ENCODE assay signal across 10 cellular contexts in genomic region chr5:61301345-61301744, GRCh38. TPM values are rescaled to one million over a fixed set of nuclear protein-coding genes. Genes with fewer than 3 reads are reported as not detected.
A peak's percentile ranks its signal among the peaks of the same experiment; 100 is the strongest.
DNase-seq lines count a peak whose midpoint lies in the region; ATAC-seq and TF ChIP-seq lines count a peak whose summit lies in the region.
"Had no signal": no experiment of that assay in that cellular context is flagged by ENCODE, and none has a peak within 500 bp of the region (broad histone marks: within the 10 kb centered on the region; RNA-seq: fewer than 3 reads in every experiment).

No MANE protein-coding gene starts in this region.

- peak overlapping the region; percentile 85 for H3K4me2 ChIP-seq in fibroblast of lung (ENCODE audit: extremely low read depth, insufficient read depth, low read length)

- H3K9me3 Mint-ChIP-seq in osteocyte (ENCODE audit: unreplicated experiment): no peaks in the 10 kb centered on the region
- no peaks in the 10 kb centered on the region for H3K9me3 Mint-ChIP-seq in stimulated activated naive CD8-positive, alpha-beta T cell treated with anti-CD3 and anti-CD28 coated beads, Interleukin-15, amount 100 ng/mL, for 72 hours
- no peaks in the 10 kb centered on the region for H3K9me3 Mint-ChIP-seq in activated T-cell treated with anti-CD3 and anti-CD28 coated beads, Interleukin-2, amount 50 U/mL, for 72 hours

- H3K9me3 ChIP-seq in RWPE2 (ENCODE audit: severe bottlenecking) (no peaks in the 10 kb centered on the region), fibroblast of lung (ENCODE audit: control insufficient read depth, insufficient read depth, low read depth, low read length) (no peaks in the 10 kb centered on the region)
- H3K9me3 ChIP-seq: neutrophil had no signal

- ATAC-seq in RWPE2 (ENCODE audit: low read depth): no peak
- ATAC-seq in stimulated activated naive CD8-positive, alpha-beta T cell treated with anti-CD3 and anti-CD28 coated beads, Interleukin-15, amount 100 ng/mL, for 72 hours: no peak
- no peak for ATAC-seq in GM19452 (IDR thresholded peaks at IDR 0.05; ENCODE audit: unreplicated experiment)
- ATAC-seq in activated T-cell treated with anti-CD3 and anti-CD28 coated beads, Interleukin-2, amount 50 U/mL, for 72 hours (replicated peaks in 1 of 2): no peak

- H3K27me3 Mint-ChIP-seq in osteocyte (ENCODE audit: unreplicated experiment): no peaks in the 10 kb centered on the region
- peaks cover 6% of the 10 kb centered on the region for H3K27me3 Mint-ChIP-seq in stimulated activated naive CD8-positive, alpha-beta T cell treated with anti-CD3 and anti-CD28 coated beads, Interleukin-15, amount 100 ng/mL, for 72 hours
- peaks cover 8% of the 10 kb centered on the region for H3K27me3 Mint-ChIP-seq in activated T-cell treated with anti-CD3 and anti-CD28 coated beads, Interleukin-2, amount 50 U/mL, for 72 hours (ENCODE audit: low read depth)

- peak overlapping the region; percentile 93 for H3K27ac Mint-ChIP-seq in osteocyte (ENCODE audit: unreplicated experiment)
- no peak overlapping the region for H3K27ac Mint-ChIP-seq in stimulated activated naive CD8-positive, alpha-beta T cell treated with anti-CD3 and anti-CD28 coated beads, Interleukin-15, amount 100 ng/mL, for 72 hours
- H3K27ac Mint-ChIP-seq in activated T-cell treated with anti-CD3 and anti-CD28 coated beads, Interleukin-2, amount 50 U/mL, for 72 hours: no peak overlapping the region

- DNase-seq in AG10803 (ENCODE audit: low read depth): no peak
- no peak for DNase-seq in RWPE2 (ENCODE audit: low spot score)
- DNase-seq in fibroblast of lung (ENCODE audit: low read depth in 2 of 2): peak; percentile 63 to 98
- DNase-seq in osteocyte (ENCODE audit: extremely low spot score, unreplicated experiment): no peak
- DNase-seq in stimulated activated naive CD8-positive, alpha-beta T cell treated with anti-CD3 and anti-CD28 coated beads, Interleukin-15, amount 100 ng/mL, for 72 hours: no peak
- no peak for DNase-seq in activated T-cell treated with anti-CD3 and anti-CD28 coated beads, Interleukin-2, amount 50 U/mL, for 72 hours
- DNase-seq in NCI-H1105 (lab: John Stamatoyannopoulos, UW): no peak

- peaks cover 74% of the 10 kb centered on the region for H3K4me1 Mint-ChIP-seq in osteocyte (ENCODE audit: unreplicated experiment)
- H3K4me1 Mint-ChIP-seq in stimulated activated naive CD8-positive, alpha-beta T cell treated with anti-CD3 and anti-CD28 coated beads, Interleukin-15, amount 100 ng/mL, for 72 hours: peaks cover 2% of the 10 kb centered on the region
- H3K4me1 Mint-ChIP-seq in activated T-cell treated with anti-CD3 and anti-CD28 coated beads, Interleukin-2, amount 50 U/mL, for 72 hours (ENCODE audit: low read depth): peaks cover 44% of the 10 kb centered on the region

- no peak overlapping the region for H3K4me3 ChIP-seq in AG10803 (ENCODE audit: low read length)
- no peak overlapping the region for H3K4me3 ChIP-seq in RWPE2 (ENCODE audit: severe bottlenecking)
- peak overlapping the region in 1 of 4 experiments; percentile 36 for H3K4me3 ChIP-seq in fibroblast of lung (replicated peaks in 1 of 4; ENCODE audit: control extremely low read depth in 1 of 4, insufficient read depth in 1 of 4, low read depth in 3 of 4, low read length in 4 of 4)

- no peaks in the 10 kb centered on the region for H3K36me3 Mint-ChIP-seq in osteocyte (ENCODE audit: unreplicated experiment)
- H3K36me3 Mint-ChIP-seq in activated T-cell treated with anti-CD3 and anti-CD28 coated beads, Interleukin-2, amount 50 U/mL, for 72 hours (ENCODE audit: insufficient read depth in 2 of 2): no peaks in the 10 kb centered on the region

- no peak overlapping the region for H2AFZ ChIP-seq in fibroblast of lung (ENCODE audit: low read length)

- no peaks in the 10 kb centered on the region for H3K27me3 ChIP-seq in RWPE2 (ENCODE audit: insufficient read depth, poor library complexity, severe bottlenecking)
- H3K27me3 ChIP-seq in fibroblast of lung (ENCODE audit: control insufficient read depth, insufficient read depth, low read length): no peaks in the 10 kb centered on the region
- H3K27me3 ChIP-seq: neutrophil had no signal

- H3K79me2 ChIP-seq in fibroblast of lung (ENCODE audit: control insufficient read depth, insufficient read depth, low read length): no peaks in the 10 kb centered on the region

- H3K4me3 Mint-ChIP-seq in osteocyte (ENCODE audit: unreplicated experiment): no peak overlapping the region
- H3K4me3 Mint-ChIP-seq in stimulated activated naive CD8-positive, alpha-beta T cell treated with anti-CD3 and anti-CD28 coated beads, Interleukin-15, amount 100 ng/mL, for 72 hours: no peak overlapping the region
- no peak overlapping the region for H3K4me3 Mint-ChIP-seq in activated T-cell treated with anti-CD3 and anti-CD28 coated beads, Interleukin-2, amount 50 U/mL, for 72 hours

- H3K4me1 ChIP-seq in RWPE2 (ENCODE audit: insufficient read depth, poor library complexity, severe bottlenecking) (peaks cover 68% of the 10 kb centered on the region), fibroblast of lung (ENCODE audit: control insufficient read depth, extremely low read depth, insufficient read depth, low read length) (peaks cover 31% of the 10 kb centered on the region)

- H4K20me1 ChIP-seq in fibroblast of lung (ENCODE audit: control insufficient read depth, extremely low read depth, insufficient read depth, low read length): no peaks in the 10 kb centered on the region

- H3K27ac ChIP-seq in RWPE2 (ENCODE audit: poor library complexity, severe bottlenecking) (peak overlapping the region; percentile 85), fibroblast of lung (ENCODE audit: insufficient read depth, low read length) (peak overlapping the region; percentile 91)
- H3K27ac ChIP-seq: C4-2B, neutrophil had no signal

- peak; percentile 42 for TF ChIP-seq CTCF in AG10803 (conservative IDR thresholded peaks at IDR 0.05; ENCODE audit: low read length)
- no peak for TF ChIP-seq CTCF in RWPE2 (IDR thresholded peaks at IDR 0.05; ENCODE audit: poor library complexity, severe bottlenecking)
- peak; percentile 9 to 45 for TF ChIP-seq CTCF in fibroblast of lung (conservative IDR thresholded peaks at IDR 0.05 in 1 of 2, IDR thresholded peaks at IDR 0.05 in 1 of 2; ENCODE audit: low read depth in 1 of 2, low read length in 2 of 2)
- TF ChIP-seq CTCF in osteocyte (IDR thresholded peaks at IDR 0.05): peak; percentile 24

- H3K36me3 ChIP-seq in RWPE2 (ENCODE audit: low read depth): peaks cover 7% of the 10 kb centered on the region; the same call in 1 of the 2 replicates
- H3K36me3 ChIP-seq in fibroblast of lung (ENCODE audit: control insufficient read depth, insufficient read depth, low read length): no peaks in the 10 kb centered on the region
- H3K36me3 ChIP-seq: neutrophil had no signal

- H3K9ac ChIP-seq in fibroblast of lung (ENCODE audit: insufficient read depth, low read length): no peak overlapping the region

RNA-seq across cellular contexts. Expression of gene ZSWIM6, which starts 30.7 kb away (rescaled TPM):
- 13.6 and 23.5 TPM in 2 replicates for total RNA-seq in fibroblast of lung
- polyA plus RNA-seq in fibroblast of lung: 19.5 and 26.6 TPM in 2 replicates
- polyA plus RNA-seq in fibroblast of lung (2012): 10.7 and 16.9 TPM in 2 replicates
- 31.5 and 52.5 TPM in 2 replicates for polyA minus RNA-seq in fibroblast of lung (ENCODE audit: low replicate concordance)
- total RNA-seq in osteocyte: 20.6 and 20.7 TPM in 2 replicates
- total RNA-seq in activated T-cell treated with anti-CD3 and anti-CD28 coated beads, Interleukin-2, amount 50 U/mL, for 72 hours: 1 to 10 TPM; 6.9 to 8.6 TPM

Comparison
In these comparisons a context has a peak if more than half of its experiments do, and no peak if none do; other contexts are left out.
1. DNase-seq: peak in fibroblast of lung (2 of 2); none in AG10803 (single experiment), RWPE2 (single experiment), osteocyte (single experiment), stimulated activated naive CD8-positive, alpha-beta T cell treated with anti-CD3 and anti-CD28 coated beads, Interleukin-15, amount 100 ng/mL, for 72 hours (0 of 2), activated T-cell treated with anti-CD3 and anti-CD28 coated beads, Interleukin-2, amount 50 U/mL, for 72 hours (0 of 2) and NCI-H1105 (single experiment).